Comparison of ENCODE assay signal across 1 cellular context in genomic region chr7:33888206-33888605, GRCh38.
TF ChIP-seq lines count a peak whose summit lies in the region.

No MANE protein-coding gene starts in this region.

TF ChIP-seq in GM23338, 12 proteins besides CTCF, POLR2A, EP300 and RAD21 (continued from another document):
- TF ChIP-seq ZNF462 (CRISPR knock-in tag; IDR thresholded peaks at IDR 0.05) (no peak), JUNB (IDR thresholded peaks at IDR 0.05; ENCODE audit: unreplicated experiment) (no peak), POLR2AphosphoS5 (IDR thresholded peaks at IDR 0.05; ENCODE audit: low read depth) (no peak), ZNF114 (CRISPR knock-in tag; IDR thresholded peaks at IDR 0.05) (no peak), ETS1 (IDR thresholded peaks at IDR 0.05) (no peak), ZNF331 (CRISPR knock-in tag; IDR thresholded peaks at IDR 0.05; ENCODE audit: low read depth) (no peak), CREB1 (CRISPR knock-in tag; IDR thresholded peaks at IDR 0.05; ENCODE audit: low read depth) (no peak), NANOG (IDR thresholded peaks at IDR 0.05; ENCODE audit: borderline replicate concordance) (no peak)
